6 cellular contexts compared by ENCODE assay signal in the genomic region with DNA sequence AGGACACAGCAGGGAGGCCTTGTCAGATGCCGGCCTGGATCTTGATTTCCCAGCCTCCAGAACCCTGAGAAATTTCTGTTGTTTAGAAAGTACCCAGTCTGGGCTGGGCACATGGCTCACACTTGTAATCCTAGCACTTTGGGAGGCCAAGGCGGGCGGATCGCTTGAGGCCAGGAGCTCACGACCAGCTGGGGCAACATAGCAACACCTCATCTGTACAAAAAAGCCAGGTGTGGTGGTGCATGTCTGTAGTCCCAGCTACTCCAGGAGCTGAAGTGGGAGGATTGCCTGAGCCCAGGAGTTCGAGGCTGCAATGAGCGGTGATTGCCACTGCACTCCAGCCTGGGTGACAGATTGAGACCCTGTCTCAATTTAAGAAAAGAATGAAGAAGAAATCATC. TPM values are rescaled to one million over a fixed set of nuclear protein-coding genes. Genes with fewer than 3 reads are reported as not detected.
"Had no signal": no experiment of that assay in that cellular context is flagged by ENCODE, and none has a peak within 500 bp of the region (broad histone marks: within the 10 kb centered on the region; RNA-seq: fewer than 3 reads in every experiment).

No MANE protein-coding gene starts in this region.

RNA-seq across cellular contexts. Expression of gene KCNJ12, which starts 57.3 kb away (rescaled TPM):
- total RNA-seq: activated CD4-positive, alpha-beta memory T cell treated with anti-CD3 and anti-CD28 coated beads for 36 hours; activated CD4-positive, alpha-beta T cell treated with anti-CD3 and anti-CD28 coated beads, Interleukin-2, amount 10 ng/mL, durations not matched to agents 7 days and 5 days; activated naive CD8-positive, alpha-beta T cell treated with anti-CD3 and anti-CD28 coated beads for 36 hours; activated T-cell treated with anti-CD3 and anti-CD28 coated beads, Interleukin-2, amount 50 U/mL, for 72 hours; activated T-helper 2 cell treated with anti-CD3 and anti-CD28 coated beads, Interferon-gamma antibody, Interleukin-2, Interleukin-4, amounts not matched to agents 10 μg/mL and 5 μg/mL and 100 μg/mL, durations not matched to agents 14 hours and 24 hours and 36 hours; RPMI7951 had no signal
